ENCODE assay signal across 8 cellular contexts in genomic region chr16:8963825-8964441, GRCh38. TPM values are rescaled to one million over a fixed set of nuclear protein-coding genes. Genes with fewer than 3 reads are reported as not detected.
A peak's percentile ranks its signal among the peaks of the same experiment; 100 is the strongest.
DNase-seq lines count a peak whose midpoint lies in the region; ATAC-seq, FAIRE-seq and TF ChIP-seq lines count a peak whose summit lies in the region.

Gene USP7, minus strand, starts transcription at chr16:8963906. Its CDS starts 621 bp downstream, at chr16:8963285.

- no peaks in the 10 kb centered on the region for H3K36me3 ChIP-seq in left ventricle myocardium inferior

- peak; percentile 75 for ATAC-seq in HG02840 (IDR thresholded peaks at IDR 0.05; ENCODE audit: low FRiP score, unreplicated experiment)

- no peaks in the 10 kb centered on the region for H3K27me3 ChIP-seq in left ventricle myocardium inferior (ENCODE audit: low read depth)

- peaks cover 46% of the 10 kb centered on the region for H3K4me1 ChIP-seq in left ventricle myocardium inferior

- intact Hi-C loops in T-helper 1 cell treated with Interleukin-12 subunit alpha and Interleukin-12 subunit beta and Interleukin-4 antibody, amounts not matched to agents 30 ng/mL and 1 ng/mL, for 36 hours (cut with micrococcal nuclease), result loop anchor here (1.0 to 5.0 kb wide), 3 partner anchors 113 to 168 kb away; partner anchors contain the start of genes PMM2 and TMEM186
- intact Hi-C loops in left ventricle myocardium inferior (cut with micrococcal nuclease), result loop anchor here (10.0 kb wide), 1 partner anchor 59 kb away; no protein-coding TSS in a partner anchor

- H3K27ac ChIP-seq in left ventricle myocardium inferior (replicated peaks), result peak within 1 kb of the TSS; percentile 88

- DNase-seq in GM13976 (ENCODE audit: low spot score) (peak; percentile 97), NCI-H1417 treated with DMSO at 0.1 percent for 48 hours (lab: John Stamatoyannopoulos, UW) (peak; percentile 10), amniotic epithelial cell (ENCODE audit: low read depth) (peak; percentile 84), left ventricle myocardium inferior (peak; percentile 95), pulmonary artery endothelial cell (ENCODE audit: low read depth, low spot score) (peak; percentile 59), urothelium cell line (ENCODE audit: low spot score) (peak; percentile 98)

- FAIRE-seq in urothelium cell line (lab: Jason Lieb, UNC), result no peak

- in situ Hi-C loops in GM13976 (cut with MboI; ENCODE audit: low sequenced_read_pairs, unreplicated experiment), result no loop called here

- H3K4me3 ChIP-seq in left ventricle myocardium inferior, result peak within 1 kb of the TSS; percentile 85

- H3K9me3 ChIP-seq in left ventricle myocardium inferior (replicated peaks), result no peaks in the 10 kb centered on the region

- TF ChIP-seq CTCF in GM13976 (IDR thresholded peaks at IDR 0.05; ENCODE audit: borderline replicate concordance, control extremely low read depth, extremely low read depth, insufficient read depth, missing control alignments) (no peak), left ventricle myocardium inferior (IDR thresholded peaks at IDR 0.05; ENCODE audit: borderline replicate concordance) (no peak)

RNA-seq across cellular contexts. Expression of gene USP7, which starts in this region (rescaled TPM):
- total RNA-seq in T-helper 1 cell treated with Interleukin-12 subunit alpha and Interleukin-12 subunit beta and Interleukin-4 antibody, amounts not matched to agents 30 ng/mL and 1 ng/mL, for 36 hours, result 177 and 181 TPM in 2 replicates
- total RNA-seq in left ventricle myocardium inferior, result 54.7 TPM
- 70.2 and 73.2 TPM in 2 replicates for total RNA-seq in pulmonary artery endothelial cell

Comparison
In these comparisons a context has a peak if more than half of its experiments do, and no peak if none do; other contexts are left out.
1. Peak in every context shown above with its lines: DNase-seq, ATAC-seq, H3K4me3 ChIP-seq and H3K27ac ChIP-seq.
2. DNase-seq: peak in every context shown above with its lines; median percentile 98 in urothelium cell line; 97 in GM13976; 95 in left ventricle myocardium inferior; 84 in amniotic epithelial cell; 59 in pulmonary artery endothelial cell; 10 in NCI-H1417 treated with DMSO at 0.1 percent for 48 hours.